ENCODE assay signal across 33 cellular contexts in the genomic region with DNA sequence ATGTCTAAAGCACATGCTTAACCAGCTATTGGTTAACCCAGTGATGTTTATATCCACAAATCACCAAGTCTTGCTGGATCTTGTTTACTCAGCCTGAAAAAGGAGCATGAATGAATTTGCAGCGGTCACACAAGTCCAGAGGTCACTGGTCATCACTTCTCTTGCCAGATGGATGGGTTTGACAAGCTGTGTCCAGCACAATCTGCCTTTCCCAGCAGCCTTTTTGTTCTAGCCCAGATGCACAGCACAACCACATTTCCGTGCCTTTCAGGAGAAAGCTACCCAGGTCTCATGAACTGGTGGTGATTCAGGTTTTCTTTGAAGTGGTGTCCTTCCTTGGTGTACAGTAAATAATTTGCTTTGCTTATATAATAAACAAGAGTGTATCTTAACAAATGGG. TPM values are rescaled to one million over a fixed set of nuclear protein-coding genes. Genes with fewer than 3 reads are reported as not detected.
DNase-seq lines count a peak whose midpoint lies in the region; ATAC-seq, FAIRE-seq and TF ChIP-seq lines count a peak whose summit lies in the region.
"Had no signal": no experiment of that assay in that cellular context is flagged by ENCODE, and none has a peak within 500 bp of the region (broad histone marks: within the 10 kb centered on the region; RNA-seq: fewer than 3 reads in every experiment).

No MANE protein-coding gene starts in this region.

- H3K27me3 ChIP-seq in IMR-90 (ENCODE audit: control insufficient read depth, insufficient read depth, low read length), result no peaks in the 10 kb centered on the region
- H3K27me3 ChIP-seq in esophagus squamous epithelium, result no peaks in the 10 kb centered on the region
- no peaks in the 10 kb centered on the region for H3K27me3 ChIP-seq in lower lobe of right lung (ENCODE audit: low read depth)
- H3K27me3 ChIP-seq: heart left ventricle, suprapubic skin had no signal

- dilution Hi-C loops in IMR-90 (cut with HindIII; ENCODE audit: low sequenced_read_pairs, unreplicated experiment), result no loop called here

- BruUV-seq in IMR-90 (replicated peaks; lab: Mats Ljungman, UMichigan), result no TSS peak

- no peak overlapping the region for H3K56ac ChIP-seq in IMR-90 (ENCODE audit: extremely low read depth, insufficient read depth, low read length)

- H2AK9ac ChIP-seq in IMR-90 (replicated peaks; ENCODE audit: low read depth, low read length, poor library complexity), result no peak overlapping the region

- 0 out of 2 replicates have a peak overlapping the region, but pooled peaks have one; percentile 40 for H2AK5ac ChIP-seq in IMR-90 (ENCODE audit: low read depth, low read length)

- H3K36me3 ChIP-seq in IMR-90 (ENCODE audit: control insufficient read depth, insufficient read depth, low read length) (no peaks in the 10 kb centered on the region), esophagus squamous epithelium (no peaks in the 10 kb centered on the region), lower lobe of right lung (no peaks in the 10 kb centered on the region)
- H3K36me3 ChIP-seq: neural progenitor cell, suprapubic skin had no signal

- no peaks in the 10 kb centered on the region for H4K20me1 ChIP-seq in IMR-90 (ENCODE audit: insufficient read depth, low read length)

- H2BK120ac ChIP-seq in IMR-90 (ENCODE audit: low read depth, low read length), result no peak overlapping the region

- TF ChIP-seq POLR2A in IMR-90 (IDR thresholded peaks at IDR 0.05; ENCODE audit: low read depth, low read length) (no peak), esophagus squamous epithelium (IDR thresholded peaks at IDR 0.05) (no peak)

- no peak for TF ChIP-seq CTCF in IMR-90 (conservative IDR thresholded peaks at IDR 0.05; ENCODE audit: low read depth, low read length)
- TF ChIP-seq CTCF in esophagus squamous epithelium (IDR thresholded peaks at IDR 0.05), result no peak
- TF ChIP-seq CTCF in lower lobe of right lung (IDR thresholded peaks at IDR 0.05), result no peak

- H3K4ac ChIP-seq in IMR-90 (ENCODE audit: low read depth, low read length), result no peak overlapping the region

- H3K4me1 ChIP-seq in IMR-90 (ENCODE audit: control insufficient read depth, insufficient read depth, low read length) (peaks cover 2% of the 10 kb centered on the region; the same call in 1 of the 2 replicates), esophagus squamous epithelium (peaks cover 0 to 40% (median 5%) of the 10 kb centered on the region in 3 donors), lower lobe of right lung (peaks cover 16% of the 10 kb centered on the region)
- H3K4me1 ChIP-seq: suprapubic skin had no signal

- no peak overlapping the region for H4K8ac ChIP-seq in IMR-90 (ENCODE audit: low read depth in 2 of 2, low read length in 2 of 2)

- no peak overlapping the region for H4K91ac ChIP-seq in IMR-90 (ENCODE audit: insufficient read depth, low read depth, low read length)

- peak overlapping the region; percentile 63; the same call in 1 of the 2 replicates for H4K5ac ChIP-seq in IMR-90 (ENCODE audit: low read depth, low read length)

- POLR2A ChIA-PET in IMR-90 (lab: Charles Lee; ENCODE audit: unreplicated experiment), result no interaction called here
- POLR2A ChIA-PET in HEK293T (lab: Yijun Ruan, JAX), result no interaction called here

- in situ Hi-C loops in IMR-90 (cut with MboI; ENCODE audit: low sequenced_read_pairs), result no loop called here

- no peak overlapping the region for H3K14ac ChIP-seq in IMR-90 (replicated peaks; ENCODE audit: low read depth, low read length)

- ATAC-seq in IMR-90 (ENCODE audit: low read depth) (no peak), lower lobe of right lung (peak in 1 of 2 donors; percentile 23), sciatic nerve (peak; percentile 29)
- ATAC-seq: PC-3; stimulated activated naive B cell treated with anti-CD40 and anti-IgM and Interleukin-4, amounts not matched to agents 10 μg/mL and 1 μg/mL and 100 μg/mL, for 72 hours had no signal

- H2AFZ ChIP-seq in IMR-90 (replicated peaks; ENCODE audit: low read length, poor library complexity), result no peak overlapping the region
- H2AFZ ChIP-seq: neural progenitor cell had no signal

- intact Hi-C loops in IMR-90 (cut with micrococcal nuclease) (loop anchor here (5.0 kb wide), 2 partner anchors 64 to 151 kb away; a partner anchor contains a TSS), esophagus squamous epithelium (cut with DNase I) (no loop called here), lower lobe of right lung (cut with DNase I) (no loop called here), sciatic nerve (cut with DNase I) (no loop called here)

- no peaks in the 10 kb centered on the region for H3K9me1 ChIP-seq in IMR-90 (ENCODE audit: insufficient read depth, low read length)

- no peak for TF ChIP-seq RAD21 in IMR-90 (IDR thresholded peaks at IDR 0.05; ENCODE audit: low read length)

- H3K27ac ChIP-seq in IMR-90 (ENCODE audit: insufficient read depth, low read length), result no peak overlapping the region
- H3K27ac ChIP-seq in esophagus squamous epithelium, result peak overlapping the region in 3 of 4 donors; percentile 64 to 81 (median 67)
- peak overlapping the region; percentile 15 for H3K27ac ChIP-seq in lower lobe of right lung
- H3K27ac ChIP-seq: HL-60, neural progenitor cell, SK-N-MC, suprapubic skin had no signal

- no peak overlapping the region for H3K9ac ChIP-seq in IMR-90 (ENCODE audit: low read depth, low read length)
- H3K9ac ChIP-seq: neural progenitor cell had no signal

- no peaks in the 10 kb centered on the region for H3K79me1 ChIP-seq in IMR-90 (ENCODE audit: low read depth in 1 of 2, low read length in 2 of 2)

- H3K9me3 ChIP-seq in IMR-90 (ENCODE audit: control insufficient read depth, insufficient read depth, low read length) (no peaks in the 10 kb centered on the region), esophagus squamous epithelium (no peaks in the 10 kb centered on the region), lower lobe of right lung (no peaks in the 10 kb centered on the region)
- H3K9me3 ChIP-seq: heart left ventricle, suprapubic skin had no signal

- no peak overlapping the region for H2BK20ac ChIP-seq in IMR-90 (ENCODE audit: low read depth, low read length)

- no peak for FAIRE-seq in RCC 7860 (lab: Jason Lieb, UNC)
- FAIRE-seq: TTC549 had no signal

- H3K4me3 ChIP-seq in IMR-90 (ENCODE audit: insufficient read depth, low read depth, low read length) (no peak overlapping the region), esophagus squamous epithelium (no peak overlapping the region), lower lobe of right lung (no peak overlapping the region)
- H3K4me3 ChIP-seq: heart left ventricle, neural progenitor cell, SK-N-MC, suprapubic skin had no signal

- no CpG with 5 or more reads among the region's 2 CpGs for WGBS in IMR-90 (ENCODE audit: extremely low coverage in 2 of 2, insufficient read length in 1 of 2), 2 experiments
- WGBS in esophagus squamous epithelium, 2 donors, result 44 to 61% methylated on average over 1 to 2 of the region's 2 CpGs

- no peak overlapping the region for H3K18ac ChIP-seq in IMR-90 (ENCODE audit: low read depth, low read length)

- H3K4me2 ChIP-seq in IMR-90 (ENCODE audit: low read depth, low read length), result no peak overlapping the region
- H3K4me2 ChIP-seq: neural progenitor cell had no signal

- H3K23ac ChIP-seq in IMR-90 (ENCODE audit: low read depth, low read length), result no peak overlapping the region

- DNase-seq in IMR-90, result no peak
- no peak for DNase-seq in esophagus squamous epithelium (lab: John Stamatoyannopoulos, UW)
- no peak for DNase-seq in lower lobe of right lung
- no peak for DNase-seq in sciatic nerve (ENCODE audit: low spot score)
- no peak for DNase-seq in HEK293T (ENCODE audit: extremely low spot score)
- no peak for DNase-seq in RCC 7860 (ENCODE audit: low spot score)
- no peak for DNase-seq in stimulated activated CD4-positive, alpha-beta T cell treated with anti-CD3 and anti-CD28 coated beads, Interleukin-12 subunit alpha, Interleukin-12 subunit beta, amount 100 ng/mL, for 4 hours
- no peak for DNase-seq in AG20443 (ENCODE audit: low spot score)
- DNase-seq: activated CD4-positive, alpha-beta T cell treated with anti-CD3 and anti-CD28 coated beads, Interleukin-2, amount 50 U/mL, for 48 hours; activated CD4-positive, CD25-positive, alpha-beta regulatory T cell treated with anti-CD3 and anti-CD28 coated beads, Interleukin-2, amount 50 U/mL, for 72 hours; activated T-cell treated with anti-CD3 and anti-CD28 coated beads, Interleukin-2, amount 50 U/mL, for 48 hours; CD4-positive, alpha-beta T cell; central memory CD4-positive, alpha-beta T cell; DMS 273 treated with DMSO at 0.1 percent for 48 hours; EL; erythroblast; foreskin fibroblast; islet precursor cell; NCI-H1417 treated with DMSO at 0.1 percent for 48 hours; NCI-H2081; NCI-H526 treated with DMSO at 0.1 percent for 48 hours; PC-3; stimulated activated naive B cell treated with anti-CD40 and anti-IgM and Interleukin-4, amounts not matched to agents 10 μg/mL and 1 μg/mL and 100 μg/mL, for 72 hours had no signal

- H2BK5ac ChIP-seq in IMR-90 (ENCODE audit: low read depth, low read length, poor library complexity, severe bottlenecking), result no peak overlapping the region

- CTCF ChIA-PET in IMR-90 (lab: Yijun Ruan, JAX) (interaction anchor here (0.9 kb wide), 2 partner anchors 9 to 50 kb away, joined by 3 read pairs; no protein-coding TSS in a partner anchor), HEK293T (lab: Yijun Ruan, JAX) (no interaction called here)

- H2BK15ac ChIP-seq in IMR-90 (ENCODE audit: low read depth, low read length), result no peak overlapping the region

TF ChIP-seq in IMR-90, 13 proteins besides CTCF, POLR2A, EP300 and RAD21:
- TF ChIP-seq CHD1 (IDR thresholded peaks at IDR 0.05; ENCODE audit: low read depth, low read length) (no peak), RCOR1 (IDR thresholded peaks at IDR 0.05; ENCODE audit: insufficient replicate concordance, low read length) (no peak)

TF ChIP-seq in HEK293T, 16 proteins besides CTCF, POLR2A, EP300 and RAD21:
- TF ChIP-seq SUZ12 (IDR thresholded peaks at IDR 0.05), result no peak
- TF ChIP-seq FOXK2 (IDR thresholded peaks at IDR 0.05), result no peak
- no peak for TF ChIP-seq HDGF (IDR thresholded peaks at IDR 0.05; ENCODE audit: borderline replicate concordance)

RNA-seq across cellular contexts. Expression of a gene that starts 32.1 kb away (rescaled TPM):
- total RNA-seq in IMR-90 (2012; rRNA removed) (not detected in 2 replicates), esophagus squamous epithelium (not detected), lower lobe of right lung (0.30 TPM), sciatic nerve (not detected)
- polyA plus RNA-seq in IMR-90 (2012; rRNA removed), result not detected in 2 replicates
- not detected in 2 replicates for polyA plus RNA-seq in IMR-90 (2012; cell fraction: cytosol; rRNA removed)
- polyA plus RNA-seq in IMR-90 (2012; cell fraction: nucleus; rRNA removed; ENCODE audit: low replicate concordance), result not detected in 2 replicates
- total RNA-seq: A673; CD4-positive, alpha-beta T cell; H4; heart left ventricle; PC-3; skeletal muscle tissue; suprapubic skin; ureter had no signal
- polyA plus RNA-seq: heart left ventricle had no signal
